1 cellular context compared by ENCODE assay signal in the genomic region with DNA sequence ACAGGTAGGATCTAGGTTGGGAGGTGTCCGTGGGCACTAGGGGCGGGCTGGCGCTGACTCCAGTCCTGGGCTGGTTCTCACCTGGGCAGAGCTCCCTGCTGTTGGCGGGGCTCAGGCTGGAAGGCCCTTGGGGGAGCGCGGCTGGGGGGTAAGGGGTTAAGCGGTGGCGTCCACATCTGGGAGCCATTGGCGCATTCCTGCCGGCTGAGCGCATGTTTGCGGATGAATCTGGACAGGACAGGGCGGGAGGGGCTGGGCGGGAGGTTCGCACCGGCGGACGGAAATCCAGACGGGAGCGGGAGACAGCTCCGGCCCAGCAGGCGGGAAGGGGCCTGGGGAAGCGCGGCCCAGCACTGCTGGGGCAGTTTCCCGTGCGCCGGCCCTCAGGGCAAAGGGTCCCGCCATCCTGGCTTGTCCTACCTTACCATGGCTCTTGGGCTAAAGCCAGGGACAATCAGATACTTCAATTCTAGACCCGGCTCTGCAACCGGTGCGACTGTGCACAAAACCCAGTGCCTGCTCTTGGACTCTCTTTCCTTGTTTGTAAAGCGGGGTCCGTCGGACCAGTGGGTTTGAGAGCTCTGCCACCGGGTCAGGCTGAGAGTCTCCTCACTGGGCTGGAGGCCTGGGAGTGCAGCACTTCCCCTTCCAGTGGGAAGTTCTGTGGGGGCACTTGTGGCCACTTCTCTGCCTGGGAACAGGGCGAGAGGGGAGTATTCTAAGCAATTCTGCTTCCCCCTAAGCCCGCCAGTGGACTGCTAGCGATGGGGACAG.
TF ChIP-seq lines count a peak whose summit lies in the region.

No MANE protein-coding gene starts in this region.

TF ChIP-seq in HEK293, 187 proteins besides CTCF, POLR2A, EP300 and RAD21 (continued from another document and continues in another):
- TF ChIP-seq, protein P1, sequence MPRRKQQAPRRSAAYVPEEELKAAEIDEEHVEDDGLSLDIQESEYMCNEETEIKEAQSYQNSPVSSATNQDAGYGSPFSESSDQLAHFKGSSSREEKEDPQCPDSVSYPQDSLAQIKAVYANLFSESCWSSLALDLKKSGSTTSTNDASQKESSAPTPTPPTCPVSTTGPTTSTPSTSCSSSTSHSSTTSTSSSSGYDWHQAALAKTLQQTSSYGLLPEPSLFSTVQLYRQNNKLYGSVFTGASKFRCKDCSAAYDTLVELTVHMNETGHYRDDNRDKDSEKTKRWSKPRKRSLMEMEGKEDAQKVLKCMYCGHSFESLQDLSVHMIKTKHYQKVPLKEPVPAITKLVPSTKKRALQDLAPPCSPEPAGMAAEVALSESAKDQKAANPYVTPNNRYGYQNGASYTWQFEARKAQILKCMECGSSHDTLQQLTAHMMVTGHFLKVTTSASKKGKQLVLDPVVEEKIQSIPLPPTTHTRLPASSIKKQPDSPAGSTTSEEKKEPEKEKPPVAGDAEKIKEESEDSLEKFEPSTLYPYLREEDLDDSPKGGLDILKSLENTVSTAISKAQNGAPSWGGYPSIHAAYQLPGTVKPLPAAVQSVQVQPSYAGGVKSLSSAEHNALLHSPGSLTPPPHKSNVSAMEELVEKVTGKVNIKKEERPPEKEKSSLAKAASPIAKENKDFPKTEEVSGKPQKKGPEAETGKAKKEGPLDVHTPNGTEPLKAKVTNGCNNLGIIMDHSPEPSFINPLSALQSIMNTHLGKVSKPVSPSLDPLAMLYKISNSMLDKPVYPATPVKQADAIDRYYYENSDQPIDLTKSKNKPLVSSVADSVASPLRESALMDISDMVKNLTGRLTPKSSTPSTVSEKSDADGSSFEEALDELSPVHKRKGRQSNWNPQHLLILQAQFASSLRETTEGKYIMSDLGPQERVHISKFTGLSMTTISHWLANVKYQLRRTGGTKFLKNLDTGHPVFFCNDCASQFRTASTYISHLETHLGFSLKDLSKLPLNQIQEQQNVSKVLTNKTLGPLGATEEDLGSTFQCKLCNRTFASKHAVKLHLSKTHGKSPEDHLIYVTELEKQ (tag by site-specific recombination; IDR thresholded peaks at IDR 0.05; ENCODE audit: borderline replicate concordance), result 0 out of 2 replicates have a peak, but pooled peaks have one; percentile 37
- TF ChIP-seq ZNF776 (tag by site-specific recombination; IDR thresholded peaks at IDR 0.05; ENCODE audit: borderline replicate concordance), result no peak
- TF ChIP-seq, protein P2, sequence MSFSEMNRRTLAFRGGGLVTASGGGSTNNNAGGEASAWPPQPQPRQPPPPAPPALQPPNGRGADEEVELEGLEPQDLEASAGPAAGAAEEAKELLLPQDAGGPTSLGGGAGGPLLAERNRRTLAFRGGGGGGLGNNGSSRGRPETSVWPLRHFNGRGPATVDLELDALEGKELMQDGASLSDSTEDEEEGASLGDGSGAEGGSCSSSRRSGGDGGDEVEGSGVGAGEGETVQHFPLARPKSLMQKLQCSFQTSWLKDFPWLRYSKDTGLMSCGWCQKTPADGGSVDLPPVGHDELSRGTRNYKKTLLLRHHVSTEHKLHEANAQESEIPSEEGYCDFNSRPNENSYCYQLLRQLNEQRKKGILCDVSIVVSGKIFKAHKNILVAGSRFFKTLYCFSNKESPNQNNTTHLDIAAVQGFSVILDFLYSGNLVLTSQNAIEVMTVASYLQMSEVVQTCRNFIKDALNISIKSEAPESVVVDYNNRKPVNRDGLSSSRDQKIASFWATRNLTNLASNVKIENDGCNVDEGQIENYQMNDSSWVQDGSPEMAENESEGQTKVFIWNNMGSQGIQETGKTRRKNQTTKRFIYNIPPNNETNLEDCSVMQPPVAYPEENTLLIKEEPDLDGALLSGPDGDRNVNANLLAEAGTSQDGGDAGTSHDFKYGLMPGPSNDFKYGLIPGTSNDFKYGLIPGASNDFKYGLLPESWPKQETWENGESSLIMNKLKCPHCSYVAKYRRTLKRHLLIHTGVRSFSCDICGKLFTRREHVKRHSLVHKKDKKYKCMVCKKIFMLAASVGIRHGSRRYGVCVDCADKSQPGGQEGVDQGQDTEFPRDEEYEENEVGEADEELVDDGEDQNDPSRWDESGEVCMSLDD (tag by site-specific recombination; IDR thresholded peaks at IDR 0.05), result no peak
- TF ChIP-seq GFI1B (tag by site-specific recombination; IDR thresholded peaks at IDR 0.05), result peak; percentile 87
- TF ChIP-seq ZNF133 (tag by site-specific recombination; IDR thresholded peaks at IDR 0.05), result no peak
- TF ChIP-seq REPIN1 (tag by site-specific recombination; IDR thresholded peaks at IDR 0.05; ENCODE audit: low read depth), result no peak
- TF ChIP-seq ZNF555 (tag by site-specific recombination; conservative IDR thresholded peaks at IDR 0.05), result no peak
- no peak for TF ChIP-seq ZNF610 (tag by site-specific recombination; IDR thresholded peaks at IDR 0.05; ENCODE audit: borderline replicate concordance)
- TF ChIP-seq ZNF350 (tag by site-specific recombination; IDR thresholded peaks at IDR 0.05), result no peak
- TF ChIP-seq ZNF747 (tag by site-specific recombination; IDR thresholded peaks at IDR 0.05), result no peak
- TF ChIP-seq ZNF132 (tag by site-specific recombination; IDR thresholded peaks at IDR 0.05; ENCODE audit: borderline replicate concordance), result no peak
- TF ChIP-seq SCRT2 (tag by site-specific recombination; IDR thresholded peaks at IDR 0.05), result peak; percentile 57
- TF ChIP-seq ZNF792 (tag by site-specific recombination; IDR thresholded peaks at IDR 0.05), result 0 out of 2 replicates have a peak, but pooled peaks have one; percentile 13
- peak; percentile 64; the same call in 1 of the 2 replicates for TF ChIP-seq SP7 (tag by site-specific recombination; IDR thresholded peaks at IDR 0.05)
- TF ChIP-seq ZNF544 (tag by site-specific recombination; IDR thresholded peaks at IDR 0.05), result no peak
- no peak for TF ChIP-seq RBAK (tag by site-specific recombination; IDR thresholded peaks at IDR 0.05)
- TF ChIP-seq ZNF658 (tag by site-specific recombination; IDR thresholded peaks at IDR 0.05), result no peak
- no peak for TF ChIP-seq GLI2 (tag by site-specific recombination; IDR thresholded peaks at IDR 0.05; ENCODE audit: borderline replicate concordance, low read depth)
- TF ChIP-seq, protein P3, sequence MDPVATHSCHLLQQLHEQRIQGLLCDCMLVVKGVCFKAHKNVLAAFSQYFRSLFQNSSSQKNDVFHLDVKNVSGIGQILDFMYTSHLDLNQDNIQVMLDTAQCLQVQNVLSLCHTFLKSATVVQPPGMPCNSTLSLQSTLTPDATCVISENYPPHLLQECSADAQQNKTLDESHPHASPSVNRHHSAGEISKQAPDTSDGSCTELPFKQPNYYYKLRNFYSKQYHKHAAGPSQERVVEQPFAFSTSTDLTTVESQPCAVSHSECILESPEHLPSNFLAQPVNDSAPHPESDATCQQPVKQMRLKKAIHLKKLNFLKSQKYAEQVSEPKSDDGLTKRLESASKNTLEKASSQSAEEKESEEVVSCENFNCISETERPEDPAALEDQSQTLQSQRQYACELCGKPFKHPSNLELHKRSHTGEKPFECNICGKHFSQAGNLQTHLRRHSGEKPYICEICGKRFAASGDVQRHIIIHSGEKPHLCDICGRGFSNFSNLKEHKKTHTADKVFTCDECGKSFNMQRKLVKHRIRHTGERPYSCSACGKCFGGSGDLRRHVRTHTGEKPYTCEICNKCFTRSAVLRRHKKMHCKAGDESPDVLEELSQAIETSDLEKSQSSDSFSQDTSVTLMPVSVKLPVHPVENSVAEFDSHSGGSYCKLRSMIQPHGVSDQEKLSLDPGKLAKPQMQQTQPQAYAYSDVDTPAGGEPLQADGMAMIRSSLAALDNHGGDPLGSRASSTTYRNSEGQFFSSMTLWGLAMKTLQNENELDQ (tag by site-specific recombination; IDR thresholded peaks at IDR 0.05; ENCODE audit: low read depth), result no peak
- TF ChIP-seq ZFP37 (tag by site-specific recombination; IDR thresholded peaks at IDR 0.05), result no peak
- no peak for TF ChIP-seq ZNF621 (tag by site-specific recombination; IDR thresholded peaks at IDR 0.05)
- no peak for TF ChIP-seq MEIS1 (CRISPR knock-in tag; IDR thresholded peaks at IDR 0.05; ENCODE audit: borderline replicate concordance)
- TF ChIP-seq, protein P4, sequence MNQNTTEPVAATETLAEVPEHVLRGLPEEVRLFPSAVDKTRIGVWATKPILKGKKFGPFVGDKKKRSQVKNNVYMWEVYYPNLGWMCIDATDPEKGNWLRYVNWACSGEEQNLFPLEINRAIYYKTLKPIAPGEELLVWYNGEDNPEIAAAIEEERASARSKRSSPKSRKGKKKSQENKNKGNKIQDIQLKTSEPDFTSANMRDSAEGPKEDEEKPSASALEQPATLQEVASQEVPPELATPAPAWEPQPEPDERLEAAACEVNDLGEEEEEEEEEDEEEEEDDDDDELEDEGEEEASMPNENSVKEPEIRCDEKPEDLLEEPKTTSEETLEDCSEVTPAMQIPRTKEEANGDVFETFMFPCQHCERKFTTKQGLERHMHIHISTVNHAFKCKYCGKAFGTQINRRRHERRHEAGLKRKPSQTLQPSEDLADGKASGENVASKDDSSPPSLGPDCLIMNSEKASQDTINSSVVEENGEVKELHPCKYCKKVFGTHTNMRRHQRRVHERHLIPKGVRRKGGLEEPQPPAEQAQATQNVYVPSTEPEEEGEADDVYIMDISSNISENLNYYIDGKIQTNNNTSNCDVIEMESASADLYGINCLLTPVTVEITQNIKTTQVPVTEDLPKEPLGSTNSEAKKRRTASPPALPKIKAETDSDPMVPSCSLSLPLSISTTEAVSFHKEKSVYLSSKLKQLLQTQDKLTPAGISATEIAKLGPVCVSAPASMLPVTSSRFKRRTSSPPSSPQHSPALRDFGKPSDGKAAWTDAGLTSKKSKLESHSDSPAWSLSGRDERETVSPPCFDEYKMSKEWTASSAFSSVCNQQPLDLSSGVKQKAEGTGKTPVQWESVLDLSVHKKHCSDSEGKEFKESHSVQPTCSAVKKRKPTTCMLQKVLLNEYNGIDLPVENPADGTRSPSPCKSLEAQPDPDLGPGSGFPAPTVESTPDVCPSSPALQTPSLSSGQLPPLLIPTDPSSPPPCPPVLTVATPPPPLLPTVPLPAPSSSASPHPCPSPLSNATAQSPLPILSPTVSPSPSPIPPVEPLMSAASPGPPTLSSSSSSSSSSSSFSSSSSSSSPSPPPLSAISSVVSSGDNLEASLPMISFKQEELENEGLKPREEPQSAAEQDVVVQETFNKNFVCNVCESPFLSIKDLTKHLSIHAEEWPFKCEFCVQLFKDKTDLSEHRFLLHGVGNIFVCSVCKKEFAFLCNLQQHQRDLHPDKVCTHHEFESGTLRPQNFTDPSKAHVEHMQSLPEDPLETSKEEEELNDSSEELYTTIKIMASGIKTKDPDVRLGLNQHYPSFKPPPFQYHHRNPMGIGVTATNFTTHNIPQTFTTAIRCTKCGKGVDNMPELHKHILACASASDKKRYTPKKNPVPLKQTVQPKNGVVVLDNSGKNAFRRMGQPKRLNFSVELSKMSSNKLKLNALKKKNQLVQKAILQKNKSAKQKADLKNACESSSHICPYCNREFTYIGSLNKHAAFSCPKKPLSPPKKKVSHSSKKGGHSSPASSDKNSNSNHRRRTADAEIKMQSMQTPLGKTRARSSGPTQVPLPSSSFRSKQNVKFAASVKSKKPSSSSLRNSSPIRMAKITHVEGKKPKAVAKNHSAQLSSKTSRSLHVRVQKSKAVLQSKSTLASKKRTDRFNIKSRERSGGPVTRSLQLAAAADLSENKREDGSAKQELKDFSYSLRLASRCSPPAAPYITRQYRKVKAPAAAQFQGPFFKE (tag by site-specific recombination; IDR thresholded peaks at IDR 0.05; ENCODE audit: borderline replicate concordance), result no peak
- TF ChIP-seq, protein P5, sequence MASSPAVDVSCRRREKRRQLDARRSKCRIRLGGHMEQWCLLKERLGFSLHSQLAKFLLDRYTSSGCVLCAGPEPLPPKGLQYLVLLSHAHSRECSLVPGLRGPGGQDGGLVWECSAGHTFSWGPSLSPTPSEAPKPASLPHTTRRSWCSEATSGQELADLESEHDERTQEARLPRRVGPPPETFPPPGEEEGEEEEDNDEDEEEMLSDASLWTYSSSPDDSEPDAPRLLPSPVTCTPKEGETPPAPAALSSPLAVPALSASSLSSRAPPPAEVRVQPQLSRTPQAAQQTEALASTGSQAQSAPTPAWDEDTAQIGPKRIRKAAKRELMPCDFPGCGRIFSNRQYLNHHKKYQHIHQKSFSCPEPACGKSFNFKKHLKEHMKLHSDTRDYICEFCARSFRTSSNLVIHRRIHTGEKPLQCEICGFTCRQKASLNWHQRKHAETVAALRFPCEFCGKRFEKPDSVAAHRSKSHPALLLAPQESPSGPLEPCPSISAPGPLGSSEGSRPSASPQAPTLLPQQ (tag by site-specific recombination; IDR thresholded peaks at IDR 0.05), result no peak
- peak; percentile 63 for TF ChIP-seq ZIC2 (tag by site-specific recombination; IDR thresholded peaks at IDR 0.05)
- TF ChIP-seq ZNF2 (tag by site-specific recombination; IDR thresholded peaks at IDR 0.05), result 0 out of 2 replicates have a peak, but pooled peaks have one; percentile 52
- peak; percentile 74 for TF ChIP-seq GLIS2 (tag by site-specific recombination; IDR thresholded peaks at IDR 0.05)
- TF ChIP-seq HOXC10 (CRISPR knock-in tag; IDR thresholded peaks at IDR 0.05), result no peak
- TF ChIP-seq, protein P6, sequence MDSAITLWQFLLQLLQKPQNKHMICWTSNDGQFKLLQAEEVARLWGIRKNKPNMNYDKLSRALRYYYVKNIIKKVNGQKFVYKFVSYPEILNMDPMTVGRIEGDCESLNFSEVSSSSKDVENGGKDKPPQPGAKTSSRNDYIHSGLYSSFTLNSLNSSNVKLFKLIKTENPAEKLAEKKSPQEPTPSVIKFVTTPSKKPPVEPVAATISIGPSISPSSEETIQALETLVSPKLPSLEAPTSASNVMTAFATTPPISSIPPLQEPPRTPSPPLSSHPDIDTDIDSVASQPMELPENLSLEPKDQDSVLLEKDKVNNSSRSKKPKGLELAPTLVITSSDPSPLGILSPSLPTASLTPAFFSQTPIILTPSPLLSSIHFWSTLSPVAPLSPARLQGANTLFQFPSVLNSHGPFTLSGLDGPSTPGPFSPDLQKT (IDR thresholded peaks at IDR 0.05; ENCODE audit: borderline replicate concordance, low read depth, low read length), result no peak
- no peak for TF ChIP-seq ZNF433 (tag by site-specific recombination; IDR thresholded peaks at IDR 0.05; ENCODE audit: low read depth)
- TF ChIP-seq ZSCAN30 (tag by site-specific recombination; IDR thresholded peaks at IDR 0.05), result 0 out of 2 replicates have a peak, but pooled peaks have one; percentile 14
- TF ChIP-seq, protein P7, sequence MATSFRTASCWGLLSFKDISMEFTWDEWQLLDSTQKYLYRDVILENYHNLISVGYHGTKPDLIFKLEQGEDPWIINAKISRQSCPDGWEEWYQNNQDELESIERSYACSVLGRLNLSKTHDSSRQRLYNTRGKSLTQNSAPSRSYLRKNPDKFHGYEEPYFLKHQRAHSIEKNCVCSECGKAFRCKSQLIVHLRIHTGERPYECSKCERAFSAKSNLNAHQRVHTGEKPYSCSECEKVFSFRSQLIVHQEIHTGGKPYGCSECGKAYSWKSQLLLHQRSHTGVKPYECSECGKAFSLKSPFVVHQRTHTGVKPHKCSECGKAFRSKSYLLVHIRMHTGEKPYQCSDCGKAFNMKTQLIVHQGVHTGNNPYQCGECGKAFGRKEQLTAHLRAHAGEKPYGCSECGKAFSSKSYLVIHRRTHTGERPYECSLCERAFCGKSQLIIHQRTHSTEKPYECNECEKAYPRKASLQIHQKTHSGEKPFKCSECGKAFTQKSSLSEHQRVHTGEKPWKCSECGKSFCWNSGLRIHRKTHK (tag by site-specific recombination; IDR thresholded peaks at IDR 0.05), result no peak
- TF ChIP-seq ZNF510 (tag by site-specific recombination; IDR thresholded peaks at IDR 0.05; ENCODE audit: insufficient replicate concordance), result no peak
- peak; percentile 53; the same call in 1 of the 2 replicates for TF ChIP-seq KLF8 (tag by site-specific recombination; IDR thresholded peaks at IDR 0.05)
- TF ChIP-seq ZNF571 (tag by site-specific recombination; IDR thresholded peaks at IDR 0.05), result no peak
